In the genomic region with DNA sequence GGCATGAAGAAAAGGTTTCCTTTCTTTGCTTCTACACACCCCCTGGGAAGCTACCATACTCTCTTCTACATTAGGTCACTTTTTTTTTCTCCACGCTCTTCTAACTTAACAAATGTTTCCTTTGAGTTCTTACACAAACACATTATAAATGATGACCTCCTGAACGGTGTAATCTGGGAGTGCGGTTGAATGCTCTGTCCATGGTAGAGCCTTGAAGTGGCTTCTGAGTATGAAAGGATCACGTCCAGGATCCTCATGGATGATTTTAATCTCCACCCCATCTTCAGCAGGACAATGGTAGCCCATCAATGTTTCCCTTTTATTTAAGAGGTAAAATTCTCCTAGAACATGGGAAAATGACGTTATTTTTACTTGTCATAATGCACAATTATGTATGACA, we compare ENCODE assay signal across 20 cellular contexts.
A peak's percentile ranks its signal among the peaks of the same experiment; 100 is the strongest.
DNase-seq lines count a peak whose midpoint lies in the region; ATAC-seq, FAIRE-seq and TF ChIP-seq lines count a peak whose summit lies in the region.
"Had no signal": no experiment of that assay in that cellular context is flagged by ENCODE, and none has a peak within 500 bp of the region (broad histone marks: within the 10 kb centered on the region; RNA-seq: fewer than 3 reads in every experiment).

No MANE protein-coding gene starts in this region.

- 40% methylated on average over 5 of the region's 5 CpGs for WGBS in GM12878 (ENCODE audit: insufficient coverage, insufficient replicate concordance, low lambda C conversion rate, missing lambda C conversion rate)
- WGBS in right lobe of liver (ENCODE audit: insufficient coverage, low coverage, low lambda C conversion rate, missing lambda C conversion rate) = 54% methylated on average over 5 of the region's 5 CpGs
- 62% methylated on average over 5 of the region's 5 CpGs for WGBS in right cardiac atrium

- TF ChIP-seq CTCF in GM23338 (conservative IDR thresholded peaks at IDR 0.05; ENCODE audit: low read depth in 2 of 2) (no peak), GM12878 (IDR thresholded peaks at IDR 0.05 in 2 of 3, conservative IDR thresholded peaks at IDR 0.05 in 1 of 3; ENCODE audit: control insufficient read depth in 2 of 3, extremely low read depth in 1 of 3, insufficient read depth in 1 of 3, low read depth in 3 of 3, low read length in 3 of 3) (no peak), right lobe of liver (IDR thresholded peaks at IDR 0.05) (no peak)

- no peaks in the 10 kb centered on the region for H3F3A ChIP-seq in GM23338 (replicated peaks; ENCODE audit: low read depth)

- H3K9me2 ChIP-seq in GM23338 (ENCODE audit: insufficient read depth) = no peaks in the 10 kb centered on the region

- H3K36me3 ChIP-seq in GM23338 (ENCODE audit: insufficient read depth) = no peaks in the 10 kb centered on the region
- H3K36me3 ChIP-seq in GM12878 (ENCODE audit: control insufficient read depth in 2 of 2, insufficient read depth in 2 of 2, low read length in 1 of 2) = no peaks in the 10 kb centered on the region
- H3K36me3 ChIP-seq in right lobe of liver = no peaks in the 10 kb centered on the region
- H3K36me3 ChIP-seq: BLaER1 treated with 17β-estradiol and CSF1 and Interleukin-3, amounts not matched to agents 10 nM and 100 nM had no signal

- RAD21 ChIA-PET in GM12878 (lab: Charles Lee; ENCODE audit: unreplicated experiment) = no interaction called here

- H3K4me1 Mint-ChIP-seq in GM23338 = no peaks in the 10 kb centered on the region
- H3K4me1 Mint-ChIP-seq: B cell, IgD-negative memory B cell had no signal

- H3K27me3 ChIP-seq in GM23338 (ENCODE audit: insufficient read depth) = no peaks in the 10 kb centered on the region
- no peaks in the 10 kb centered on the region for H3K27me3 ChIP-seq in GM12878 (replicated peaks in 1 of 2; ENCODE audit: control insufficient read depth in 2 of 2, insufficient read depth in 2 of 2, low read length in 1 of 2)
- H3K27me3 ChIP-seq in right lobe of liver = no peaks in the 10 kb centered on the region
- H3K27me3 ChIP-seq in right cardiac atrium (ENCODE audit: control insufficient read depth, insufficient read depth) = no peaks in the 10 kb centered on the region
- H3K27me3 ChIP-seq: BLaER1 treated with 17β-estradiol and CSF1 and Interleukin-3, amounts not matched to agents 10 nM and 100 nM had no signal

- DNase-seq in GM23338 (ENCODE audit: low spot score) = no peak
- peak; percentile 26 for DNase-seq in LHCN-M2 (ENCODE audit: low read depth)
- DNase-seq in GM12878 (ENCODE audit: low read depth, low spot score) = no peak
- peak; percentile 25 for DNase-seq in myocyte (ENCODE audit: low read depth)
- DNase-seq in right lobe of liver = no peak
- DNase-seq in midbrain (lab: John Stamatoyannopoulos, UW) = no peak
- DNase-seq in right cardiac atrium = no peak
- DNase-seq: CD8-positive, alpha-beta T cell; COR-L47; GM23248; HCEC 1CT; HFFc6 had no signal

- TF ChIP-seq EP300 in GM12878 (IDR thresholded peaks at IDR 0.05; ENCODE audit: borderline replicate concordance in 1 of 2, control insufficient read depth in 1 of 2, low read depth in 2 of 2, low read length in 2 of 2) = no peak

- no peak overlapping the region for H2AFZ ChIP-seq in GM23338
- H2AFZ ChIP-seq in GM12878 (ENCODE audit: control insufficient read depth, low read depth, low read length) = no peak overlapping the region
- H2AFZ ChIP-seq: GM23248 had no signal

- no peak for TF ChIP-seq RAD21 in GM12878 (IDR thresholded peaks at IDR 0.05; ENCODE audit: insufficient read depth, low read depth, low read length)

- H3K27ac Mint-ChIP-seq in GM23338 = no peak overlapping the region
- H3K27ac Mint-ChIP-seq: B cell; CD8-positive, alpha-beta T cell; HFFc6; IgD-negative memory B cell had no signal

- no peaks in the 10 kb centered on the region for H4K20me1 ChIP-seq in GM23338 (replicated peaks; ENCODE audit: insufficient read depth)
- H4K20me1 ChIP-seq in GM12878 (ENCODE audit: control insufficient read depth, insufficient read depth) = no peaks in the 10 kb centered on the region
- H4K20me1 ChIP-seq: BLaER1 treated with 17β-estradiol and CSF1 and Interleukin-3, amounts not matched to agents 10 nM and 100 nM had no signal

- H3K4me3 Mint-ChIP-seq in GM23338 = no peak overlapping the region
- H3K4me3 Mint-ChIP-seq: B cell; CD8-positive, alpha-beta T cell; HFFc6; IgD-negative memory B cell had no signal

- no peaks in the 10 kb centered on the region for H3K27me3 Mint-ChIP-seq in GM23338 (ENCODE audit: insufficient read depth, low read depth, poor library complexity)
- H3K27me3 Mint-ChIP-seq: B cell, IgD-negative memory B cell had no signal

- FAIRE-seq in GM12878 (lab: Jason Lieb, UNC) = no peak
- FAIRE-seq: G401.6, GM12892, GM18507, H54, HTR-8/SVneo had no signal

- no peak for ATAC-seq in GM23338
- no peak for ATAC-seq in GM12878
- ATAC-seq in right lobe of liver = no peak
- no peak for ATAC-seq in right cardiac atrium
- ATAC-seq: CD8-positive, alpha-beta T cell had no signal

- in situ Hi-C loops in GM12878 (cut with MboI) = no loop called here

- H3K9ac ChIP-seq in GM12878 (ENCODE audit: control insufficient read depth, insufficient read depth, low read length) = no peak overlapping the region
- H3K9ac ChIP-seq: BLaER1 treated with 17β-estradiol and CSF1 and Interleukin-3, amounts not matched to agents 10 nM and 100 nM; GM23248 had no signal

- intact Hi-C loops in GM12878 (cut with micrococcal nuclease; ENCODE audit: unreplicated experiment) (loop anchor here (5.0 kb wide), 1 partner anchor 104 kb away; no protein-coding TSS in a partner anchor), right lobe of liver (cut with DNase I) (no loop called here), right cardiac atrium (cut with DNase I) (loop anchor here in 1 of 4 donors (2.0 kb wide), 1 partner anchor 34 kb away; no protein-coding TSS in a partner anchor)

- TF ChIP-seq POLR2A in GM12878 (IDR thresholded peaks at IDR 0.05; ENCODE audit: low read depth, low read length) (no peak), right lobe of liver (IDR thresholded peaks at IDR 0.05) (no peak)

- SMC1A ChIA-PET in GM12878 (lab: Charles Lee; ENCODE audit: uncharacterized antibody, unreplicated experiment) = interaction anchor here (1.5 kb wide), 1 partner anchor 97 kb away, joined by 3 read pairs; no protein-coding TSS in a partner anchor

- CTCF ChIA-PET in GM12878 (lab: Yijun Ruan, JAX) = no interaction called here

- H3K4me2 ChIP-seq in GM23338 (no peak overlapping the region), GM12878 (ENCODE audit: control insufficient read depth, insufficient read depth) (no peak overlapping the region)
- H3K4me2 ChIP-seq: BLaER1 treated with 17β-estradiol and CSF1 and Interleukin-3, amounts not matched to agents 10 nM and 100 nM had no signal

- H3K27ac ChIP-seq in GM23338 (ENCODE audit: low read depth) = no peak overlapping the region
- no peak overlapping the region for H3K27ac ChIP-seq in GM12878 (ENCODE audit: control insufficient read depth, insufficient read depth)
- H3K27ac ChIP-seq in right lobe of liver = no peak overlapping the region
- no peak overlapping the region for H3K27ac ChIP-seq in right cardiac atrium (ENCODE audit: low read length)
- H3K27ac ChIP-seq: BLaER1 treated with 17β-estradiol and CSF1 and Interleukin-3, amounts not matched to agents 10 nM and 100 nM; GM23248 had no signal

- BruUV-seq in GM12878 (replicated peaks; lab: Mats Ljungman, UMichigan) = no TSS peak

- no peaks in the 10 kb centered on the region for H3K4me1 ChIP-seq in GM23338 (ENCODE audit: insufficient read depth)
- H3K4me1 ChIP-seq in GM12878 (ENCODE audit: control insufficient read depth, insufficient read depth, low read length) = no peaks in the 10 kb centered on the region
- H3K4me1 ChIP-seq in right lobe of liver = no peaks in the 10 kb centered on the region
- H3K4me1 ChIP-seq in right cardiac atrium (ENCODE audit: control insufficient read depth, insufficient read depth, low read length) = no peaks in the 10 kb centered on the region

- POLR2A ChIA-PET in GM12878 (lab: Charles Lee) = no interaction called here

- H3K4me3 ChIP-seq in GM23338 = no peak overlapping the region
- H3K4me3 ChIP-seq in GM12878 = no peak overlapping the region
- H3K4me3 ChIP-seq in right lobe of liver = no peak overlapping the region
- no peak overlapping the region for H3K4me3 ChIP-seq in right cardiac atrium (ENCODE audit: low read length)
- H3K4me3 ChIP-seq: BLaER1 treated with 17β-estradiol and CSF1 and Interleukin-3, amounts not matched to agents 10 nM and 100 nM; GM23248 had no signal

- H3K36me3 Mint-ChIP-seq in GM23338 (ENCODE audit: low read depth) = no peaks in the 10 kb centered on the region
- H3K36me3 Mint-ChIP-seq: CD8-positive, alpha-beta T cell; IgD-negative memory B cell had no signal

- H3K9me3 Mint-ChIP-seq in GM23338 = no peaks in the 10 kb centered on the region
- H3K9me3 Mint-ChIP-seq: HFFc6 had no signal

- no peaks in the 10 kb centered on the region for H3K9me3 ChIP-seq in GM12878 (replicated peaks; ENCODE audit: control insufficient read depth, insufficient read depth, low read length)
- H3K9me3 ChIP-seq in right lobe of liver = no peaks in the 10 kb centered on the region
- peaks cover 4% of the 10 kb centered on the region for H3K9me3 ChIP-seq in right cardiac atrium (ENCODE audit: control insufficient read depth, low read length)
- H3K9me3 ChIP-seq: BLaER1 treated with 17β-estradiol and CSF1 and Interleukin-3, amounts not matched to agents 10 nM and 100 nM had no signal

- no peaks in the 10 kb centered on the region for H3K79me2 ChIP-seq in GM23338 (replicated peaks; ENCODE audit: insufficient read depth)
- no peaks in the 10 kb centered on the region for H3K79me2 ChIP-seq in GM12878 (ENCODE audit: control insufficient read depth, insufficient read depth, low read length)

TF ChIP-seq in GM23338, 12 proteins besides CTCF, POLR2A, EP300 and RAD21 (continues in another document):
- TF ChIP-seq NANOG (IDR thresholded peaks at IDR 0.05; ENCODE audit: borderline replicate concordance) (no peak), CREB1 (CRISPR knock-in tag; IDR thresholded peaks at IDR 0.05; ENCODE audit: low read depth) (no peak), STAT1 (IDR thresholded peaks at IDR 0.05; ENCODE audit: unreplicated experiment) (no peak)

Comparison
In these comparisons a context has a peak if more than half of its experiments do, and no peak if none do; other contexts are left out.
1. DNase-seq: peak in LHCN-M2 (single experiment) and myocyte (single experiment); none in GM23338 (single experiment), GM12878 (single experiment), right lobe of liver (0 of 3), midbrain (single experiment) and right cardiac atrium (0 of 3).